In genomic region chr19:9289231-9289884, GRCh38 we compare ENCODE assay signal across 2 cellular contexts.
TF ChIP-seq lines count a peak whose summit lies in the region.

No MANE protein-coding gene starts in this region.

TF ChIP-seq in K562, 482 proteins besides CTCF, POLR2A, EP300 and RAD21:
- TF ChIP-seq FOXK2 (conservative IDR thresholded peaks at IDR 0.05 in 1 of 2, IDR thresholded peaks at IDR 0.05 in 1 of 2; ENCODE audit: low read depth in 2 of 2) (no peak), TFAP4 (CRISPR knock-in tag; IDR thresholded peaks at IDR 0.05; ENCODE audit: borderline replicate concordance) (no peak), RBM25 (IDR thresholded peaks at IDR 0.05; ENCODE audit: low read depth, low read length, severe bottlenecking) (peak; percentile 68)

TF ChIP-seq in liver, 16 proteins besides CTCF, POLR2A, EP300 and RAD21:
- TF ChIP-seq FOXA2 (IDR thresholded peaks at IDR 0.05) (no peak), NR2F2 (IDR thresholded peaks at IDR 0.05) (no peak), GABPA (IDR thresholded peaks at IDR 0.05 in 1 of 2, conservative IDR thresholded peaks at IDR 0.05 in 1 of 2) (no peak), HNF4A (conservative IDR thresholded peaks at IDR 0.05) (no peak), REST (IDR thresholded peaks at IDR 0.05) (no peak), RXRA (IDR thresholded peaks at IDR 0.05) (no peak), TAF1 (conservative IDR thresholded peaks at IDR 0.05) (no peak), FOXA1 (IDR thresholded peaks at IDR 0.05) (no peak), SP1 (IDR thresholded peaks at IDR 0.05) (no peak), HNF4G (IDR thresholded peaks at IDR 0.05) (no peak), YY1 (IDR thresholded peaks at IDR 0.05) (no peak), MAX (IDR thresholded peaks at IDR 0.05) (no peak), EGR1 (IDR thresholded peaks at IDR 0.05; ENCODE audit: low read depth in 2 of 2) (no peak), JUND (IDR thresholded peaks at IDR 0.05) (no peak), ZBTB33 (IDR thresholded peaks at IDR 0.05) (no peak)
- TF ChIP-seq, protein P1, sequence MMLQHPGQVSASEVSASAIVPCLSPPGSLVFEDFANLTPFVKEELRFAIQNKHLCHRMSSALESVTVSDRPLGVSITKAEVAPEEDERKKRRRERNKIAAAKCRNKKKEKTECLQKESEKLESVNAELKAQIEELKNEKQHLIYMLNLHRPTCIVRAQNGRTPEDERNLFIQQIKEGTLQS (IDR thresholded peaks at IDR 0.05) = no peak
